In genomic region chr5:93438124-93438523, GRCh38 we compare ENCODE assay signal across 23 cellular contexts.
"Had no signal": no experiment of that assay in that cellular context is flagged by ENCODE, and none has a peak within 500 bp of the region (broad histone marks: within the 10 kb centered on the region; RNA-seq: fewer than 3 reads in every experiment).

No MANE protein-coding gene starts in this region.

- H3K9ac ChIP-seq: SK-N-SH had no signal

- DNase-seq: IMR-90, Karpas-422, KG1, MG63, NCI-H1092, NCI-H1105 treated with DMSO at 0.1 percent for 48 hours, NCI-H1417 treated with DMSO at 0.1 percent for 48 hours, NCI-H146, NCI-H1694 treated with DMSO at 0.1 percent for 48 hours, NCI-H1930, NCI-H2081, NCI-H2107, NCI-H2227 treated with DMSO at 0.1 percent for 48 hours, NCI-H524, NCI-H526 treated with DMSO at 0.1 percent for 48 hours, NCI-H748 treated with DMSO at 0.1 percent for 48 hours, PC-3, SHP77, SK-N-SH, SW 1271, T-cell had no signal

- H3K27ac ChIP-seq: RWPE1 had no signal

- ATAC-seq: Panc1, PC-3, T-cell had no signal

- H3K27me3 ChIP-seq: MG63 had no signal

- H3K4me3 ChIP-seq: MG63 had no signal

- H3K4me2 ChIP-seq: SK-N-SH had no signal

- H3K9me3 ChIP-seq: MG63, SK-N-SH had no signal
